16 cellular contexts compared by ENCODE assay signal in genomic region chr7:102028206-102028826, GRCh38.
DNase-seq lines count a peak whose midpoint lies in the region; ATAC-seq lines count a peak whose summit lies in the region.
"Had no signal": no experiment of that assay in that cellular context is flagged by ENCODE, and none has a peak within 500 bp of the region (broad histone marks: within the 10 kb centered on the region; RNA-seq: fewer than 3 reads in every experiment).

No MANE protein-coding gene starts in this region.

- no peaks in the 10 kb centered on the region for H3K27me3 Mint-ChIP-seq in stimulated activated naive B cell treated with anti-CD40 and anti-IgM and Interleukin-4, amounts not matched to agents 10 μg/mL and 1 μg/mL and 100 μg/mL, for 72 hours
- H3K27me3 Mint-ChIP-seq: activated naive CD4-positive, alpha-beta T cell treated with anti-CD3 and anti-CD28 coated beads, Interleukin-2, amount 50 U/mL, for 24 hours; IgD-negative memory B cell; T-helper 17 cell had no signal

- H3K27ac Mint-ChIP-seq in stimulated activated naive B cell treated with anti-CD40 and anti-IgM and Interleukin-4, amounts not matched to agents 10 μg/mL and 1 μg/mL and 100 μg/mL, for 72 hours, result peak overlapping the region; percentile 59
- H3K27ac Mint-ChIP-seq: activated naive CD4-positive, alpha-beta T cell treated with anti-CD3 and anti-CD28 coated beads, Interleukin-2, amount 50 U/mL, for 24 hours; IgD-negative memory B cell; T-helper 17 cell had no signal

- H3K4me1 Mint-ChIP-seq in stimulated activated naive B cell treated with anti-CD40 and anti-IgM and Interleukin-4, amounts not matched to agents 10 μg/mL and 1 μg/mL and 100 μg/mL, for 72 hours, result peaks cover 14 to 16% of the 10 kb centered on the region in 2 donors

- peak overlapping the region in 1 of 2 donors; percentile 44 for H3K4me3 Mint-ChIP-seq in stimulated activated naive B cell treated with anti-CD40 and anti-IgM and Interleukin-4, amounts not matched to agents 10 μg/mL and 1 μg/mL and 100 μg/mL, for 72 hours
- H3K4me3 Mint-ChIP-seq: activated naive CD4-positive, alpha-beta T cell treated with anti-CD3 and anti-CD28 coated beads, Interleukin-2, amount 50 U/mL, for 24 hours; T-helper 17 cell had no signal

- H3K36me3 Mint-ChIP-seq in stimulated activated naive B cell treated with anti-CD40 and anti-IgM and Interleukin-4, amounts not matched to agents 10 μg/mL and 1 μg/mL and 100 μg/mL, for 72 hours, result peaks cover 11 to 22% of the 10 kb centered on the region in 2 donors

- peak; percentile 32 for DNase-seq in stimulated activated CD4-positive, alpha-beta T cell treated with anti-CD3 and anti-CD28 coated beads, Interleukin-15, amount 100 ng/mL, for 24 hours
- no peak for DNase-seq in stimulated activated CD4-positive, alpha-beta T cell treated with anti-CD3 and anti-CD28 coated beads, Interleukin-4, amount 100 ng/mL, for 24 hours
- DNase-seq in NCI-H2171 treated with DMSO at 0.1 percent for 48 hours (lab: John Stamatoyannopoulos, UW) (peak; percentile 59), cerebellar cortex (ENCODE audit: low spot score) (peak; percentile 67), NCI-H345 treated with DMSO at 0.1 percent for 48 hours (lab: John Stamatoyannopoulos, UW; ENCODE audit: unreplicated experiment) (no peak), NCI-H345 (lab: John Stamatoyannopoulos, UW) (no peak)
- DNase-seq in stimulated activated naive B cell treated with anti-CD40 and anti-IgM and Interleukin-4, amounts not matched to agents 10 μg/mL and 1 μg/mL and 100 μg/mL, for 72 hours, result peak; percentile 28
- DNase-seq: DMS79, heart right ventricle, left cardiac atrium, NCI-H146, NCI-H748 treated with DMSO at 0.1 percent for 48 hours, T-helper 17 cell had no signal

- no peaks in the 10 kb centered on the region for H3K9me3 Mint-ChIP-seq in stimulated activated naive B cell treated with anti-CD40 and anti-IgM and Interleukin-4, amounts not matched to agents 10 μg/mL and 1 μg/mL and 100 μg/mL, for 72 hours
- H3K9me3 Mint-ChIP-seq: activated naive CD4-positive, alpha-beta T cell treated with anti-CD3 and anti-CD28 coated beads, Interleukin-2, amount 50 U/mL, for 24 hours; IgD-negative memory B cell had no signal

- peak; percentile 95 to 96 for ATAC-seq in stimulated activated naive B cell treated with anti-CD40 and anti-IgM and Interleukin-4, amounts not matched to agents 10 μg/mL and 1 μg/mL and 100 μg/mL, for 72 hours (replicated peaks)
- no peak for ATAC-seq in HG03108 (IDR thresholded peaks at IDR 0.05; ENCODE audit: unreplicated experiment)
- ATAC-seq: heart right ventricle, left cardiac atrium, T-helper 17 cell had no signal

Comparison
In these comparisons a context has a peak if more than half of its experiments do, and no peak if none do; other contexts are left out.
1. DNase-seq: peak in stimulated activated CD4-positive, alpha-beta T cell treated with anti-CD3 and anti-CD28 coated beads, Interleukin-15, amount 100 ng/mL, for 24 hours (single experiment), NCI-H2171 treated with DMSO at 0.1 percent for 48 hours (single experiment), cerebellar cortex (single experiment) and stimulated activated naive B cell treated with anti-CD40 and anti-IgM and Interleukin-4, amounts not matched to agents 10 μg/mL and 1 μg/mL and 100 μg/mL, for 72 hours (single experiment); none in stimulated activated CD4-positive, alpha-beta T cell treated with anti-CD3 and anti-CD28 coated beads, Interleukin-4, amount 100 ng/mL, for 24 hours (single experiment), NCI-H345 treated with DMSO at 0.1 percent for 48 hours (single experiment) and NCI-H345 (single experiment).